ENCODE assay signal across 9 cellular contexts in genomic region chr5:135033866-135034185, GRCh38. TPM values are rescaled to one million over a fixed set of nuclear protein-coding genes. Genes with fewer than 3 reads are reported as not detected.
DNase-seq lines count a peak whose midpoint lies in the region; ATAC-seq and TF ChIP-seq lines count a peak whose summit lies in the region.
"Had no signal": no experiment of that assay in that cellular context is flagged by ENCODE, and none has a peak within 500 bp of the region (broad histone marks: within the 10 kb centered on the region; RNA-seq: fewer than 3 reads in every experiment).

No MANE protein-coding gene starts in this region.

- no peak overlapping the region for H3K56ac ChIP-seq in IMR-90 (ENCODE audit: extremely low read depth, insufficient read depth, low read length)

- DNase-seq in BE2C, result no peak
- DNase-seq in IMR-90, result no peak
- DNase-seq in dorsolateral prefrontal cortex, result no peak
- DNase-seq in NCI-H187 (lab: John Stamatoyannopoulos, UW), result no peak
- no peak for DNase-seq in activated CD4-positive, alpha-beta memory T cell treated with anti-CD3 and anti-CD28 coated beads for 36 hours
- no peak for DNase-seq in DMS79 treated with DMSO at 0.1 percent for 48 hours (lab: John Stamatoyannopoulos, UW)

- dilution Hi-C loops in IMR-90 (cut with HindIII; ENCODE audit: low sequenced_read_pairs, unreplicated experiment), result no loop called here

- no peak for TF ChIP-seq POLR2A in IMR-90 (IDR thresholded peaks at IDR 0.05; ENCODE audit: low read depth, low read length)

- WGBS in IMR-90 (ENCODE audit: extremely low coverage in 2 of 2, insufficient read length in 1 of 2), 2 experiments, result 1% methylated on average over 33 of the region's 47 CpGs; no CpG with 5 or more reads in 1 of the 2 experiments

- H2BK5ac ChIP-seq in IMR-90 (ENCODE audit: low read depth, low read length, poor library complexity, severe bottlenecking), result peak overlapping the region; percentile 26

- H3K79me1 ChIP-seq in IMR-90 (ENCODE audit: low read depth in 1 of 2, low read length in 2 of 2), result peaks cover 3 to 29% of the 10 kb centered on the region in 2 experiments; a peak in 3 of 4 replicates

- no peak overlapping the region; the same call in 1 of the 2 replicates for H3K4ac ChIP-seq in IMR-90 (ENCODE audit: low read depth, low read length)

- CTCF ChIA-PET in IMR-90 (lab: Yijun Ruan, JAX), result interaction anchor here (1.1 kb wide), 1 partner anchor 157 kb away, joined by 4 read pairs; no protein-coding TSS in a partner anchor
- CTCF ChIA-PET in activated CD4-positive, alpha-beta memory T cell treated with anti-CD3 and anti-CD28 coated beads for 36 hours (lab: Charles Lee), result interaction anchor here (0.9 kb wide), 1 partner anchor 13 kb away, joined by 3 read pairs; no protein-coding TSS in a partner anchor

- H2AFZ ChIP-seq in IMR-90 (replicated peaks; ENCODE audit: low read length, poor library complexity), result peak overlapping the region; percentile 72

- BruUV-seq in IMR-90 (replicated peaks; lab: Mats Ljungman, UMichigan), result no TSS peak

- no peak overlapping the region for H3K4me2 ChIP-seq in IMR-90 (ENCODE audit: low read depth, low read length)

- TF ChIP-seq RAD21 in IMR-90 (IDR thresholded peaks at IDR 0.05; ENCODE audit: low read length), result no peak

- H3K9me1 ChIP-seq in IMR-90 (ENCODE audit: insufficient read depth, low read length), result 0 out of 2 replicates have a peak, but pooled peaks cover 6% of the 10 kb centered on the region

- TF ChIP-seq CTCF in BE2C (IDR thresholded peaks at IDR 0.05; ENCODE audit: low read depth, low read length) (no peak), IMR-90 (conservative IDR thresholded peaks at IDR 0.05; ENCODE audit: low read depth, low read length) (no peak), dorsolateral prefrontal cortex (IDR thresholded peaks at IDR 0.05 in 54 of 56, conservative IDR thresholded peaks at IDR 0.05 in 2 of 56; ENCODE audit: low read depth in 1 of 56, partially characterized antibody in 56 of 56) (no peak)

- peaks cover 35% of the 10 kb centered on the region for H3K4me1 Mint-ChIP-seq in activated CD4-positive, alpha-beta memory T cell treated with anti-CD3 and anti-CD28 coated beads for 36 hours (ENCODE audit: low read depth)

- intact Hi-C loops in IMR-90 (cut with micrococcal nuclease) (loop anchor here (1.0 to 5.0 kb wide), 5 partner anchors 105 to 298 kb away; no protein-coding TSS in a partner anchor), dorsolateral prefrontal cortex (cut with DNase I) (no loop called here)
- intact Hi-C loops in activated CD4-positive, alpha-beta memory T cell treated with anti-CD3 and anti-CD28 coated beads for 36 hours (cut with micrococcal nuclease), result loop anchor here (10.0 kb wide), 1 partner anchor 511 kb away; no protein-coding TSS in a partner anchor

- H3K27me3 Mint-ChIP-seq in activated CD4-positive, alpha-beta memory T cell treated with anti-CD3 and anti-CD28 coated beads for 36 hours, result peaks cover 75% of the 10 kb centered on the region

- peaks cover 22% of the 10 kb centered on the region for H4K20me1 ChIP-seq in IMR-90 (ENCODE audit: insufficient read depth, low read length)

- H2AK5ac ChIP-seq in IMR-90 (ENCODE audit: low read depth, low read length), result no peak overlapping the region

- POLR2A ChIA-PET in IMR-90 (lab: Charles Lee; ENCODE audit: unreplicated experiment), result interaction anchor here (1.7 kb wide), 1 partner anchor 106 kb away, joined by 4 read pairs; no protein-coding TSS in a partner anchor
- POLR2A ChIA-PET in activated CD4-positive, alpha-beta memory T cell treated with anti-CD3 and anti-CD28 coated beads for 36 hours (lab: Charles Lee), result no interaction called here

- no peaks in the 10 kb centered on the region for H3K9me3 Mint-ChIP-seq in activated CD4-positive, alpha-beta memory T cell treated with anti-CD3 and anti-CD28 coated beads for 36 hours

- in situ Hi-C loops in IMR-90 (cut with MboI; ENCODE audit: low sequenced_read_pairs), result no loop called here

- H3K27ac Mint-ChIP-seq in activated CD4-positive, alpha-beta memory T cell treated with anti-CD3 and anti-CD28 coated beads for 36 hours, result no peak overlapping the region

- no peak for ATAC-seq in IMR-90 (ENCODE audit: low read depth)
- ATAC-seq in GM18868 (IDR thresholded peaks at IDR 0.05; ENCODE audit: unreplicated experiment), result no peak

- no peaks in the 10 kb centered on the region for H3K36me3 ChIP-seq in BE2C
- H3K36me3 ChIP-seq in IMR-90 (ENCODE audit: control insufficient read depth, insufficient read depth, low read length), result peaks cover 23% of the 10 kb centered on the region
- H3K36me3 ChIP-seq in muscle layer of duodenum (ENCODE audit: control insufficient read depth in 1 of 2, insufficient read depth in 2 of 2, low read length in 2 of 2), result no peaks in the 10 kb centered on the region

- no peak overlapping the region; a peak in 1 of 4 replicates for H4K8ac ChIP-seq in IMR-90 (ENCODE audit: low read depth in 2 of 2, low read length in 2 of 2)

- H3K4me3 Mint-ChIP-seq in activated CD4-positive, alpha-beta memory T cell treated with anti-CD3 and anti-CD28 coated beads for 36 hours, result no peak overlapping the region

- H2AK9ac ChIP-seq in IMR-90 (replicated peaks; ENCODE audit: low read depth, low read length, poor library complexity), result peak overlapping the region; percentile 18

- H2BK20ac ChIP-seq in IMR-90 (ENCODE audit: low read depth, low read length), result no peak overlapping the region

- H3K18ac ChIP-seq in IMR-90 (ENCODE audit: low read depth, low read length), result no peak overlapping the region

- peak overlapping the region; percentile 95 for H3K9ac ChIP-seq in IMR-90 (ENCODE audit: low read depth, low read length)

- H3K4me1 ChIP-seq in BE2C (0 out of 2 replicates have a peak, but pooled peaks cover 4% of the 10 kb centered on the region), IMR-90 (ENCODE audit: control insufficient read depth, insufficient read depth, low read length) (peaks cover 19% of the 10 kb centered on the region; the same call in 1 of the 2 replicates), muscle layer of duodenum (ENCODE audit: control insufficient read depth in 1 of 2, insufficient read depth in 2 of 2, low read length in 2 of 2) (peaks cover 0 to 47% of the 10 kb centered on the region in 2 donors)

- H3K4me3 ChIP-seq in BE2C (ENCODE audit: low read depth, low read length), result peak overlapping the region; percentile 65
- H3K4me3 ChIP-seq in IMR-90 (ENCODE audit: insufficient read depth, low read depth, low read length), result peak overlapping the region; percentile 60
- H3K4me3 ChIP-seq in dorsolateral prefrontal cortex, result peak overlapping the region in 36 of 59 donors; percentile 5 to 59 (median 40)
- peak overlapping the region; percentile 56 to 77 for H3K4me3 ChIP-seq in muscle layer of duodenum (ENCODE audit: low read depth in 1 of 2, low read length in 2 of 2)

- no peak overlapping the region for H4K91ac ChIP-seq in IMR-90 (ENCODE audit: insufficient read depth, low read depth, low read length)

- H3K14ac ChIP-seq in IMR-90 (replicated peaks; ENCODE audit: low read depth, low read length), result no peak overlapping the region

- H3K36me3 Mint-ChIP-seq in activated CD4-positive, alpha-beta memory T cell treated with anti-CD3 and anti-CD28 coated beads for 36 hours, result no peaks in the 10 kb centered on the region

- H2BK15ac ChIP-seq in IMR-90 (ENCODE audit: low read depth, low read length), result no peak overlapping the region

- H3K27ac ChIP-seq in IMR-90 (ENCODE audit: insufficient read depth, low read length) (peak overlapping the region; percentile 73), dorsolateral prefrontal cortex (no peak overlapping the region), muscle layer of duodenum (ENCODE audit: low read length) (no peak overlapping the region)

- H3K9me3 ChIP-seq in BE2C (peaks cover 3% of the 10 kb centered on the region; the same call in 1 of the 2 replicates), IMR-90 (ENCODE audit: control insufficient read depth, insufficient read depth, low read length) (peaks cover 10% of the 10 kb centered on the region), muscle layer of duodenum (ENCODE audit: control insufficient read depth in 1 of 2, low read length in 2 of 2) (no peaks in the 10 kb centered on the region)

- peaks cover 94% of the 10 kb centered on the region for H3K27me3 ChIP-seq in BE2C
- peaks cover 20% of the 10 kb centered on the region for H3K27me3 ChIP-seq in IMR-90 (ENCODE audit: control insufficient read depth, insufficient read depth, low read length)
- peaks cover 39 to 100% (median 96%) of the 10 kb centered on the region in 45 donors for H3K27me3 ChIP-seq in dorsolateral prefrontal cortex
- peaks cover 75% of the 10 kb centered on the region for H3K27me3 ChIP-seq in muscle layer of duodenum (ENCODE audit: low read depth, low read length)

- no peak overlapping the region for H4K5ac ChIP-seq in IMR-90 (ENCODE audit: low read depth, low read length)

- H2BK120ac ChIP-seq in IMR-90 (ENCODE audit: low read depth, low read length), result no peak overlapping the region

- H3K23ac ChIP-seq in IMR-90 (ENCODE audit: low read depth, low read length), result no peak overlapping the region

TF ChIP-seq in IMR-90, 13 proteins besides CTCF, POLR2A, EP300 and RAD21:
- TF ChIP-seq SMC3 (IDR thresholded peaks at IDR 0.05; ENCODE audit: low read depth, low read length), result no peak
- TF ChIP-seq NFE2L2 (IDR thresholded peaks at IDR 0.05; ENCODE audit: low read depth, low read length), result no peak
- TF ChIP-seq RFX5 (IDR thresholded peaks at IDR 0.05; ENCODE audit: low read depth, low read length), result no peak
- TF ChIP-seq MXI1 (IDR thresholded peaks at IDR 0.05; ENCODE audit: borderline replicate concordance, low read depth, low read length), result no peak
- no peak for TF ChIP-seq MAZ (IDR thresholded peaks at IDR 0.05; ENCODE audit: borderline replicate concordance, low read depth, low read length)
- TF ChIP-seq CEBPB (IDR thresholded peaks at IDR 0.05; ENCODE audit: low read depth, low read length), result no peak
- no peak for TF ChIP-seq MAFK (IDR thresholded peaks at IDR 0.05; ENCODE audit: low read depth, low read length)
- TF ChIP-seq RCOR1 (IDR thresholded peaks at IDR 0.05; ENCODE audit: insufficient replicate concordance, low read length), result no peak
- TF ChIP-seq BHLHE40 (IDR thresholded peaks at IDR 0.05; ENCODE audit: low read depth, low read length), result no peak

RNA-seq across cellular contexts. Expression of gene PITX1, which starts 0.2 kb away (rescaled TPM):
- 17.7 TPM for polyA plus RNA-seq in BE2C (2012; ENCODE audit: insufficient read depth, insufficient read length, low read depth)
- total RNA-seq in IMR-90 (2012; rRNA removed), result 10.3 and 10.4 TPM in 2 replicates
- polyA plus RNA-seq in IMR-90 (2012; rRNA removed), result 29.8 and 41.9 TPM in 2 replicates
- 29.9 and 83.6 TPM in 2 replicates for polyA plus RNA-seq in IMR-90 (2012; cell fraction: cytosol; rRNA removed)
- polyA plus RNA-seq in IMR-90 (2012; cell fraction: nucleus; rRNA removed; ENCODE audit: low replicate concordance), result 40.5 and 74.0 TPM in 2 replicates
- under 1 TPM in 1 of 120 experiments, not detected in 119; 0.59 TPM for total RNA-seq in dorsolateral prefrontal cortex
- total RNA-seq in activated CD4-positive, alpha-beta memory T cell treated with anti-CD3 and anti-CD28 coated beads for 36 hours, result under 1 TPM; 0.14 to 0.22 TPM
- total RNA-seq: liver had no signal

Comparison
In these comparisons a context has a peak if more than half of its experiments do, and no peak if none do; other contexts are left out.
1. intact Hi-C loops: an anchor here in IMR-90 (1.0 to 5.0 kb wide) and activated CD4-positive, alpha-beta memory T cell treated with anti-CD3 and anti-CD28 coated beads for 36 hours (10.0 kb wide); none called in dorsolateral prefrontal cortex.